In the genomic region with DNA sequence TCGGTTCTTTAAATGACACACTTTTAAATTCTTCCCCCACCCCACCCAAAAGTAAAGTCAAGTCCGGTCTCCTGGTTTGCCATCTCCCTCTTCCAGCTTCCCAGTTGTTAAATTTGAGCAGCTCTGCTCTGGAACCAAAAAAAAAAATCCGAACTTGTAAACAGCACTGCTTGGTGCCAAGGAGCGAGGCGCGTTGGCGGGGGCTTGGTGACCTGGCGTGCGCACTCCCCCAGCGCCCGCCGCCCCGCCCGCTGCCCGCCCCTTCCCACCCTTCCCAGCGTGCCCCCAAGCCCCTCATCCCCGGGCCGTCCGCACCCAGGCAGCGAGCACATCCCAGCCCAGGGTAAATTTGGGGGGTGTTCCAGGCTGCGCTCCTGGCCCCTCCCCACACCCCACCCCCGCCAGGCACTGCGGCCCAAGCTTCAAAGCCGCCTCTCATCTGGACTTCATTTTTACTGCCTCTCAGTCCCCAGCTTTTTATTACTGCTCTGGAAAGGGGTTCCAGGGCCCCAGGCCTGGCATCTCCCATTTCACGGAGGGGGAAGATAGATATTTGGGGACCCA, we compare ENCODE assay signal across 1 cellular context.
TF ChIP-seq lines count a peak whose summit lies in the region.

No MANE protein-coding gene starts in this region.

TF ChIP-seq in HepG2, 621 proteins besides CTCF, POLR2A, EP300 and RAD21:
- TF ChIP-seq, protein P1, sequence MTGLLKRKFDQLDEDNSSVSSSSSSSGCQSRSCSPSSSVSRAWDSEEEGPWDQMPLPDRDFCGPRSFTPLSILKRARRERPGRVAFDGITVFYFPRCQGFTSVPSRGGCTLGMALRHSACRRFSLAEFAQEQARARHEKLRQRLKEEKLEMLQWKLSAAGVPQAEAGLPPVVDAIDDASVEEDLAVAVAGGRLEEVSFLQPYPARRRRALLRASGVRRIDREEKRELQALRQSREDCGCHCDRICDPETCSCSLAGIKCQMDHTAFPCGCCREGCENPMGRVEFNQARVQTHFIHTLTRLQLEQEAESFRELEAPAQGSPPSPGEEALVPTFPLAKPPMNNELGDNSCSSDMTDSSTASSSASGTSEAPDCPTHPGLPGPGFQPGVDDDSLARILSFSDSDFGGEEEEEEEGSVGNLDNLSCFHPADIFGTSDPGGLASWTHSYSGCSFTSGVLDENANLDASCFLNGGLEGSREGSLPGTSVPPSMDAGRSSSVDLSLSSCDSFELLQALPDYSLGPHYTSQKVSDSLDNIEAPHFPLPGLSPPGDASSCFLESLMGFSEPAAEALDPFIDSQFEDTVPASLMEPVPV (CRISPR knock-in tag; IDR thresholded peaks at IDR 0.05): no peak
- TF ChIP-seq ZNF496 (CRISPR knock-in tag; IDR thresholded peaks at IDR 0.05; ENCODE audit: insufficient replicate concordance) (no peak), MAZ (IDR thresholded peaks at IDR 0.05; ENCODE audit: borderline replicate concordance, low read depth, low read length) (no peak), MAZ (CRISPR knock-in tag; IDR thresholded peaks at IDR 0.05; ENCODE audit: low read depth) (no peak), FOXK2 (IDR thresholded peaks at IDR 0.05) (no peak), ZNF674 (CRISPR knock-in tag; IDR thresholded peaks at IDR 0.05; ENCODE audit: low read depth) (no peak)
